In the genomic region with DNA sequence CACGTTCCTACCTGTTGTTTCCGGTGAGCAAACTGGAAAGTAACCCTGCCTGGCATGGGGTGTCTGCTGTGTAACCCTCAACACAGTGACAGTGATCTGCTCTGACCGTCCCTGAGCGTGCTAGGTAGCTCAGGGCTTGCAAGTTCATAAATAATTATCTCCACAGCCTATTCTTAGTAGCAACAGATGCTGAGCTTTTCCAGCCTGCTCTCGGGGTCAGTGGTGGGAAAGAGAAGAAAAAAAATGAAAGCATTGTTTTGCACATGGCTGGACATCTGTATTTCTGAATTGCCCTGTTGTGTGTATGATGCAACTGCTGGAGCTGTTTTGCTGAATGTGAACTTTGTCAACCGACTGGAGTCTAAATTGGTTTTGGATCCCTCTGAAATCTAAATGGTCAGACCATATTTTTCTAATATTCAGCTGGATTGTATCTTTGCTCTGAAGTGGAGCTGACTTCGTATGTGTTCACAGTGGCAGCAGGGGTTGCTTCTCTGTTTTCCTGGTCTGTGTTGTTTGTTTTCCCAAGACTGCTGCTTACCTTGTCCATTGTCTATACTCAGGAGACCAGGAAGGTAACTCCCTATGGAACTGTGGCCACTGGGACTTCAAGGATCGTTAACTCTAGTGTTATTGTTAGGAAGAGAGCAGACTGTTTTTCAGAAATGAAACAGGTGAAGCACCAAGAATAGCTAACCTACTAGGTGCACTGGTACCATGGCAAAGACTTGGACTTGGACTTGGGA, we compare ENCODE assay signal across 8 cellular contexts. TPM values are rescaled to one million over a fixed set of nuclear protein-coding genes. Genes with fewer than 3 reads are reported as not detected.
A peak's percentile ranks its signal among the peaks of the same experiment; 100 is the strongest.
DNase-seq lines count a peak whose midpoint lies in the region; ATAC-seq, FAIRE-seq and TF ChIP-seq lines count a peak whose summit lies in the region.

No MANE protein-coding gene starts in this region.

- H3K36me3 ChIP-seq in Panc1 (ENCODE audit: control insufficient read depth, insufficient read depth, low read length) (no peaks in the 10 kb centered on the region; the same call in 1 of the 2 replicates), pancreas (no peaks in the 10 kb centered on the region)

- no TSS peak for BruUV-seq in Panc1 (replicated peaks; lab: Mats Ljungman, UMichigan)

- H3K4me1 ChIP-seq in Panc1 (ENCODE audit: control insufficient read depth, insufficient read depth, low read length) (peaks cover 90% of the 10 kb centered on the region), pancreas (peaks cover 0 to 6% (median 0%) of the 10 kb centered on the region in 3 donors)

- H3K27me3 ChIP-seq in Panc1 (ENCODE audit: control insufficient read depth, insufficient read depth, low read length) (no peaks in the 10 kb centered on the region), pancreas (no peaks in the 10 kb centered on the region)

- intact Hi-C loops in Panc1 (cut with micrococcal nuclease; ENCODE audit: unreplicated experiment), result no loop called here
- intact Hi-C loops in pancreas (cut with DNase I), result no loop called here

- TF ChIP-seq CTCF in Panc1 (IDR thresholded peaks at IDR 0.05) (no peak), pancreas (IDR thresholded peaks at IDR 0.05) (no peak)

- POLR2A ChIA-PET in Panc1 (lab: Charles Lee), result interaction anchor here (0.5 kb wide), 1 partner anchor 55 kb away, joined by 3 read pairs; no protein-coding TSS in a partner anchor

- in situ Hi-C loops in Panc1 (cut with HindIII; ENCODE audit: low pct_unique_long_range_greater_than_20kb, low sequenced_read_pairs), result no loop called here

- H3K4me3 ChIP-seq in Panc1 (ENCODE audit: low read depth in 2 of 2, low read length in 2 of 2) (peak overlapping the region in 1 of 2 experiments; percentile 1; a peak in 1 of 4 replicates), pancreas (no peak overlapping the region)

- 53 to 57% methylated on average over 8 of the region's 8 CpGs for WGBS in pancreas, 2 donors

- peak overlapping the region; percentile 100 for H3K27ac ChIP-seq in Panc1 (ENCODE audit: low read length)
- H3K27ac ChIP-seq in pancreas, result peak overlapping the region in 2 of 4 donors; percentile 22 to 31

- CTCF ChIA-PET in Panc1 (lab: Charles Lee), result interaction anchor here (0.6 kb wide), 1 partner anchor 183 kb away, joined by 3 read pairs; no protein-coding TSS in a partner anchor

- peak; percentile 78 for FAIRE-seq in frontal cortex (lab: Jason Lieb, UNC)
- FAIRE-seq in pancreas (lab: Jason Lieb, UNC), result no peak
- no peak for FAIRE-seq in GM19239 (lab: Jason Lieb, UNC)

- H3K9me3 ChIP-seq in Panc1 (ENCODE audit: control insufficient read depth, insufficient read depth, low read depth, low read length) (no peaks in the 10 kb centered on the region), pancreas (no peaks in the 10 kb centered on the region)

- peak; percentile 80 for DNase-seq in DMS 273 treated with DMSO at 0.1 percent for 48 hours (lab: John Stamatoyannopoulos, UW)
- no peak for DNase-seq in Panc1 (ENCODE audit: low read depth, low spot score)
- peak in 1 of 2 donors; percentile 45 for DNase-seq in frontal cortex (ENCODE audit: low spot score in 2 of 2)
- DNase-seq in pancreas, result no peak
- DNase-seq in GM19239 (ENCODE audit: insufficient read length, low spot score), result no peak
- DNase-seq in GDM1 (lab: John Stamatoyannopoulos, UW), result no peak
- no peak for DNase-seq in stimulated activated naive CD4-positive, alpha-beta T cell treated with Interleukin-2 at 50 U/mL for 16 hours (lab: John Stamatoyannopoulos, UW)

- ATAC-seq in Panc1 (peak; percentile 31; the same call in 1 of the 2 replicates), pancreas (peak in 3 of 4 donors; percentile 31 to 50 (median 37)), HG02885 (IDR thresholded peaks at IDR 0.05; ENCODE audit: poor library complexity, unreplicated experiment) (no peak)

RNA-seq across cellular contexts. Expression of gene TGFB2, which starts 27.0 kb away (rescaled TPM):
- 58.9 TPM for total RNA-seq in Panc1 (2021; ENCODE audit: unreplicated experiment)
- polyA plus RNA-seq in Panc1 (2012; ENCODE audit: insufficient read length), result 26.8 TPM
- total RNA-seq in frontal cortex, result 19.6 TPM
- 10 to 100 TPM in 2 of 6 donors, 1 to 10 TPM in 4; 2.3 to 20.3 (median 3.4) TPM for total RNA-seq in pancreas
- polyA plus RNA-seq in pancreas, result 1 to 10 TPM; 1.6 to 2.1 TPM
